ENCODE assay signal across 33 cellular contexts in genomic region chr3:13375464-13375863, GRCh38.
"Had no signal": no experiment of that assay in that cellular context is flagged by ENCODE, and none has a peak within 500 bp of the region (broad histone marks: within the 10 kb centered on the region; RNA-seq: fewer than 3 reads in every experiment).

No MANE protein-coding gene starts in this region.

- ATAC-seq: activated CD8-positive, alpha-beta T cell treated with anti-CD3 and anti-CD28 coated beads for 36 hours; activated naive CD4-positive, alpha-beta T cell treated with anti-CD3 and anti-CD28 coated beads, Interleukin-2, amount 50 U/mL, for 72 hours; activated T-cell treated with anti-CD3 and anti-CD28 coated beads, Interleukin-2, amount 50 U/mL, for 4 hours; activated T-cell treated with anti-CD3 and anti-CD28 coated beads, Interleukin-2, amount 50 U/mL, for 72 hours; activated T-helper 17 cell treated with anti-CD3 and anti-CD28 coated beads, Interleukin-2, amount 50 U/mL, for 72 hours; body of pancreas had no signal

- H3K4me3 ChIP-seq: adrenal gland, body of pancreas, breast epithelium had no signal

- H3K4me1 ChIP-seq: body of pancreas, breast epithelium had no signal

- H3K27me3 ChIP-seq: adrenal gland, body of pancreas, brain microvascular endothelial cell, breast epithelium had no signal

- H3K27ac ChIP-seq: adrenal gland, body of pancreas, brain microvascular endothelial cell, breast epithelium, VCaP had no signal

- H3K9me3 ChIP-seq: adrenal gland, body of pancreas, breast epithelium had no signal

- H3K36me3 ChIP-seq: brain microvascular endothelial cell, breast epithelium had no signal

- DNase-seq: activated B cell treated with CpG ODN at 0.5 μM for 24 hours; activated CD4-positive, alpha-beta memory T cell treated with anti-CD3 and anti-CD28 coated beads for 36 hours; activated CD4-positive, alpha-beta T cell treated with anti-CD3 and anti-CD28 coated beads for 4 hours; activated CD4-positive, alpha-beta T cell treated with anti-CD3 and anti-CD28 coated beads, Interleukin-2, amount 10 ng/mL, durations not matched to agents 24 days and 14 days; activated CD4-positive, alpha-beta T cell treated with anti-CD3 and anti-CD28 coated beads, Interleukin-2, amount 50 U/mL, for 1 hour; activated CD4-positive, alpha-beta T cell treated with anti-CD3 and anti-CD28 coated beads, Interleukin-2, amount 50 U/mL, for 4 hours; activated CD4-positive, CD25-positive, alpha-beta regulatory T cell treated with anti-CD3 and anti-CD28 coated beads, Interleukin-2, amount 50 U/mL, for 72 hours; activated CD8-positive, alpha-beta memory T cell treated with anti-CD3 and anti-CD28 coated beads, Interleukin-2, amount 50 U/mL, for 4 hours; activated CD8-positive, alpha-beta T cell treated with anti-CD3 and anti-CD28 coated beads for 36 hours; activated effector memory CD4-positive, alpha-beta T cell treated with anti-CD3 and anti-CD28 coated beads, Interleukin-2, amount 50 U/mL, for 16 hours; activated gamma-delta T cell treated with Interleukin-2 at 50 U/mL for 16 hours; activated naive CD4-positive, alpha-beta T cell; activated naive CD4-positive, alpha-beta T cell treated with anti-CD3 and anti-CD28 coated beads, Interleukin-2, amount 50 U/mL, for 16 hours; activated naive CD8-positive, alpha-beta T cell treated with anti-CD3 and anti-CD28 coated beads for 36 hours; activated T-cell treated with anti-CD3 and anti-CD28 coated beads for 4 hours; activated T-cell treated with anti-CD3 and anti-CD28 coated beads, Interleukin-2, amount 50 U/mL, for 1 hour; activated T-cell treated with anti-CD3 and anti-CD28 coated beads, Interleukin-2, amount 50 U/mL, for 4 hours; activated T-cell treated with anti-CD3 and anti-CD28 coated beads, Interleukin-2, amount 50 U/mL, for 72 hours; adrenal gland; amniotic stem cell; aorta; body of pancreas; brain microvascular endothelial cell; central memory CD4-positive, alpha-beta T cell; T-helper 1 cell; T-helper 2 cell; T-helper 9 cell had no signal

- FAIRE-seq: astrocyte, TTC549 had no signal
